10 cellular contexts compared by ENCODE assay signal in the genomic region with DNA sequence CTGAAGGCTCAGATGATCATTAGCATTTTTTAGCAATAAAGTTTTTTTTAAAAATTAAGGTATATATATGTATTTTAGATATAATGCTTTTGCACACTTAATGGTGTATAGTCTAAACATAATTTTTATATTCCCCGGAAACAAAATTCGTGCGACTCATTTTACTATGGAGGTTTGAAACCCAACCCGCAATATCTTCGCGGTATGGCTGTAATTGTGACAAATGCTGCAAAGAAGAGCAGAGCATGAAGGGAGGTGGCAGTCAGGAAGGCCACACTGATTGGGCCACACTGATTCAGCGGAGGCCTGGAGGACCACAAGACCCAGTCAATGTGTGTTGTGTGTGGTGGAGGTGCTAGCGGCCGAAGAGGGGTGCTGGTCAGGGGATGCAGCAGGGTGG. TPM values are rescaled to one million over a fixed set of nuclear protein-coding genes. Genes with fewer than 3 reads are reported as not detected.
DNase-seq lines count a peak whose midpoint lies in the region; ATAC-seq, FAIRE-seq and TF ChIP-seq lines count a peak whose summit lies in the region.
"Had no signal": no experiment of that assay in that cellular context is flagged by ENCODE, and none has a peak within 500 bp of the region (broad histone marks: within the 10 kb centered on the region; RNA-seq: fewer than 3 reads in every experiment).

No MANE protein-coding gene starts in this region.

- peaks cover 5% of the 10 kb centered on the region for H3K27me3 Mint-ChIP-seq in central memory CD8-positive, alpha-beta T cell

- H3K4me2 ChIP-seq in A549 = peak overlapping the region; percentile 89

- H3K4me3 ChIP-seq in A549 (peak overlapping the region; percentile 68), HL-60 (replicated peaks; ENCODE audit: insufficient read depth, low read length) (peak overlapping the region; percentile 63; the same call in 1 of the 2 replicates), muscle layer of colon (ENCODE audit: low read depth in 1 of 2, low read length in 2 of 2) (peak overlapping the region in 1 of 2 donors; percentile 72)

- no peak for TF ChIP-seq RAD21 in A549 (conservative IDR thresholded peaks at IDR 0.05 in 1 of 2, IDR thresholded peaks at IDR 0.05 in 1 of 2)

- peak overlapping the region; percentile 77 for H3K4me3 Mint-ChIP-seq in central memory CD8-positive, alpha-beta T cell

- no peak for DNase-seq in A549 (ENCODE audit: low read depth in 1 of 2, low spot score in 1 of 2)
- no peak for DNase-seq in HL-60 (ENCODE audit: low read depth in 1 of 2, low spot score in 1 of 2)
- no peak for DNase-seq in central memory CD8-positive, alpha-beta T cell (ENCODE audit: low spot score in 2 of 2)
- no peak for DNase-seq in substantia nigra (lab: John Stamatoyannopoulos, UW)
- DNase-seq in ACHN = no peak
- DNase-seq: NCI-H1417 treated with DMSO at 0.1 percent for 48 hours had no signal

- in situ Hi-C loops in ACHN (cut with HindIII; ENCODE audit: low pct_ligation_motif_present, low pct_unique_long_range_greater_than_20kb, low sequenced_read_pairs) = no loop called here

- TF ChIP-seq CTCF in A549 (IDR thresholded peaks at IDR 0.05) (no peak), HL-60 (IDR thresholded peaks at IDR 0.05; ENCODE audit: insufficient read depth, low read length) (no peak)

- peaks cover 2% of the 10 kb centered on the region for H3K27me3 ChIP-seq in HL-60 (ENCODE audit: insufficient read depth, poor library complexity, severe bottlenecking)
- H3K27me3 ChIP-seq in muscle layer of colon (ENCODE audit: control insufficient read depth in 1 of 2, insufficient read depth in 2 of 2, low read length in 2 of 2) = no peaks in the 10 kb centered on the region

- 91% methylated on average over 9 of the region's 9 CpGs for WGBS in A549 (ENCODE audit: missing lambda C conversion rate)

- H3K9ac ChIP-seq in muscle layer of colon (ENCODE audit: low read length) = peak overlapping the region; percentile 61

- no peaks in the 10 kb centered on the region for H3K36me3 ChIP-seq in muscle layer of colon (ENCODE audit: insufficient read depth, low read length)

- H3K4me1 ChIP-seq in A549 = no peaks in the 10 kb centered on the region
- peaks cover 9% of the 10 kb centered on the region for H3K4me1 ChIP-seq in muscle layer of colon (ENCODE audit: insufficient read depth, low read length)

- H3K27ac Mint-ChIP-seq in central memory CD8-positive, alpha-beta T cell (ENCODE audit: low read depth) = peak overlapping the region; percentile 78

- CTCF ChIA-PET in A549 (lab: Yijun Ruan, JAX) = no interaction called here

- peaks cover 1% of the 10 kb centered on the region for H3K36me3 Mint-ChIP-seq in central memory CD8-positive, alpha-beta T cell (ENCODE audit: insufficient read depth)

- H3K9me3 Mint-ChIP-seq in central memory CD8-positive, alpha-beta T cell = no peaks in the 10 kb centered on the region

- no peak; a peak in 1 of 6 replicates for ATAC-seq in A549
- no peak for ATAC-seq in central memory CD8-positive, alpha-beta T cell (replicated peaks; ENCODE audit: extremely low read depth, poor library complexity, severe bottlenecking)
- no peak for ATAC-seq in GM21723 (IDR thresholded peaks at IDR 0.05; ENCODE audit: unreplicated experiment)
- no peak for ATAC-seq in HG02623 (IDR thresholded peaks at IDR 0.05; ENCODE audit: unreplicated experiment)

- peaks cover 14% of the 10 kb centered on the region for H3K4me1 Mint-ChIP-seq in central memory CD8-positive, alpha-beta T cell

- POLR2A ChIA-PET in A549 (lab: Yijun Ruan, JAX) = no interaction called here

- TF ChIP-seq POLR2A in A549 (IDR thresholded peaks at IDR 0.05; ENCODE audit: low read length) = no peak

- H3K27ac ChIP-seq in A549 = peak overlapping the region; percentile 77 to 96; a peak in 5 of 6 replicates
- no peak overlapping the region for H3K27ac ChIP-seq in HL-60 (replicated peaks)
- H3K27ac ChIP-seq in muscle layer of colon (ENCODE audit: low read depth, low read length) = no peak overlapping the region
- no peak overlapping the region for H3K27ac ChIP-seq in substantia nigra (ENCODE audit: low read depth, low read length, poor library complexity, severe bottlenecking)

- FAIRE-seq in A549 (lab: Jason Lieb, UNC) = no peak
- FAIRE-seq: G401.6 had no signal

- H3K9me3 ChIP-seq in A549 (no peaks in the 10 kb centered on the region), muscle layer of colon (ENCODE audit: low read length) (no peaks in the 10 kb centered on the region)

- no peak for TF ChIP-seq EP300 in A549 (IDR thresholded peaks at IDR 0.05)

TF ChIP-seq in A549, 52 proteins besides CTCF, POLR2A, EP300 and RAD21:
- TF ChIP-seq FOSL2 (IDR thresholded peaks at IDR 0.05) (no peak), FOSL2 (CRISPR knock-in tag; IDR thresholded peaks at IDR 0.05) (no peak), EHMT2 (IDR thresholded peaks at IDR 0.05; ENCODE audit: low read depth) (no peak), SREBF2 (IDR thresholded peaks at IDR 0.05) (no peak), CBX8 (IDR thresholded peaks at IDR 0.05) (no peak), MYC (IDR thresholded peaks at IDR 0.05; ENCODE audit: borderline replicate concordance, low read length) (no peak), HDAC2 (IDR thresholded peaks at IDR 0.05) (no peak)

RNA-seq across cellular contexts. Expression of gene CYP8B1, which starts 4.5 kb away (rescaled TPM):
- polyA plus RNA-seq in A549 (2011; rRNA removed) (not detected in 2 replicates), A549 (2017; fragmentation: RNase III; extraction: RNeasy Plus Mini Kit Qiagen cat#74134 plus additional on column Dnase treatment) (not detected in 3 replicates)
- not detected in 2 replicates for polyA plus RNA-seq in A549 (2012; cell fraction: cytosol; rRNA removed)
- not detected in 2 replicates for polyA plus RNA-seq in A549 (2012; cell fraction: nucleus; rRNA removed)
- not detected in 2 replicates for polyA minus RNA-seq in A549 (2011; rRNA and poly(A)+ RNA removed)

RNA-seq across cellular contexts. Expression of gene ZNF662, which starts 25.8 kb away (rescaled TPM):
- polyA plus RNA-seq in A549 (2011; rRNA removed) = not detected in 2 replicates
- polyA plus RNA-seq in A549 (2012; cell fraction: cytosol; rRNA removed) = not detected in 2 replicates
- not detected in 2 replicates for polyA plus RNA-seq in A549 (2012; cell fraction: nucleus; rRNA removed)
- polyA plus RNA-seq in A549 (2017; fragmentation: RNase III; extraction: RNeasy Plus Mini Kit Qiagen cat#74134 plus additional on column Dnase treatment) = not detected in 3 replicates
- not detected in 2 replicates for polyA minus RNA-seq in A549 (2011; rRNA and poly(A)+ RNA removed)

Comparison
In these comparisons a context has a peak if more than half of its experiments do, and no peak if none do; other contexts are left out.
1. H3K27ac ChIP-seq: peak in A549 (2 of 2); none in HL-60 (single experiment), muscle layer of colon (single experiment) and substantia nigra (single experiment).